8 cellular contexts compared by ENCODE assay signal in genomic region chr12:53179694-53180269, GRCh38. TPM values are rescaled to one million over a fixed set of nuclear protein-coding genes. Genes with fewer than 3 reads are reported as not detected.
A peak's percentile ranks its signal among the peaks of the same experiment; 100 is the strongest.
DNase-seq lines count a peak whose midpoint lies in the region; ATAC-seq and TF ChIP-seq lines count a peak whose summit lies in the region.

No MANE protein-coding gene starts in this region.

- peaks cover 17% of the 10 kb centered on the region for H3K36me3 Mint-ChIP-seq in natural killer cell treated with Interleukin-12 subunit alpha and Interleukin-12 subunit beta and Interleukin-15 and Interleukin-18, amount 100 ng/mL, for 72 hours

- ATAC-seq in HG02678 (IDR thresholded peaks at IDR 0.05; ENCODE audit: unreplicated experiment) (peak; percentile 4), Panc1 (peak; percentile 54)
- peak; percentile 38 to 45 for ATAC-seq in natural killer cell treated with Interleukin-12 subunit alpha and Interleukin-12 subunit beta and Interleukin-15 and Interleukin-18, amount 100 ng/mL, for 72 hours

- H3K27me3 ChIP-seq in Panc1 (ENCODE audit: control insufficient read depth, insufficient read depth, low read length), result no peaks in the 10 kb centered on the region

- no peaks in the 10 kb centered on the region for H3K27me3 Mint-ChIP-seq in natural killer cell treated with Interleukin-12 subunit alpha and Interleukin-12 subunit beta and Interleukin-15 and Interleukin-18, amount 100 ng/mL, for 72 hours

- H3K4me1 ChIP-seq in Panc1 (ENCODE audit: control insufficient read depth, insufficient read depth, low read length), result peaks cover 37% of the 10 kb centered on the region

- intact Hi-C loops in Panc1 (cut with micrococcal nuclease; ENCODE audit: unreplicated experiment), result no loop called here

- CTCF ChIA-PET in Panc1 (lab: Charles Lee), result interaction anchor here (0.6 to 0.7 kb wide), 2 partner anchors 27 to 46 kb away, joined by 3 read pairs; partner anchors contain the start of gene ITGB7

- in situ Hi-C loops in Panc1 (cut with HindIII; ENCODE audit: low pct_unique_long_range_greater_than_20kb, low sequenced_read_pairs), result no loop called here

- H3K27ac Mint-ChIP-seq in natural killer cell treated with Interleukin-12 subunit alpha and Interleukin-12 subunit beta and Interleukin-15 and Interleukin-18, amount 100 ng/mL, for 72 hours, result peak overlapping the region; percentile 90 to 97

- H3K36me3 ChIP-seq in Panc1 (ENCODE audit: control insufficient read depth, insufficient read depth, low read length), result no peaks in the 10 kb centered on the region; the same call in 1 of the 2 replicates

- peak overlapping the region; percentile 92 for H3K4me3 Mint-ChIP-seq in natural killer cell treated with Interleukin-12 subunit alpha and Interleukin-12 subunit beta and Interleukin-15 and Interleukin-18, amount 100 ng/mL, for 72 hours

- no peaks in the 10 kb centered on the region for H3K9me3 ChIP-seq in Panc1 (ENCODE audit: control insufficient read depth, insufficient read depth, low read depth, low read length)

- DNase-seq in NCI-H345 (lab: John Stamatoyannopoulos, UW) (peak; percentile 22), NCI-H345 treated with DMSO at 0.1 percent for 48 hours (lab: John Stamatoyannopoulos, UW; ENCODE audit: unreplicated experiment) (no peak), Panc1 (ENCODE audit: low read depth, low spot score) (no peak), epithelial cell of prostate (ENCODE audit: low read depth, low spot score) (no peak), islet precursor cell (no peak)
- peak; percentile 68 for DNase-seq in natural killer cell treated with Interleukin-12 subunit alpha and Interleukin-12 subunit beta and Interleukin-15 and Interleukin-18, amount 100 ng/mL, for 72 hours (ENCODE audit: low spot score)
- no peak for DNase-seq in effector CD8-positive, alpha-beta T cell (lab: John Stamatoyannopoulos, UW)

- peaks cover 49 to 52% of the 10 kb centered on the region in 2 donors for H3K4me1 Mint-ChIP-seq in natural killer cell treated with Interleukin-12 subunit alpha and Interleukin-12 subunit beta and Interleukin-15 and Interleukin-18, amount 100 ng/mL, for 72 hours (ENCODE audit: low read depth in 2 of 2)

- TF ChIP-seq CTCF in Panc1 (IDR thresholded peaks at IDR 0.05), result no peak

- no peaks in the 10 kb centered on the region for H3K9me3 Mint-ChIP-seq in natural killer cell treated with Interleukin-12 subunit alpha and Interleukin-12 subunit beta and Interleukin-15 and Interleukin-18, amount 100 ng/mL, for 72 hours

- peak overlapping the region; percentile 70 to 74 for H3K4me3 ChIP-seq in Panc1 (ENCODE audit: low read depth in 2 of 2, low read length in 2 of 2)

- BruUV-seq in Panc1 (replicated peaks; lab: Mats Ljungman, UMichigan), result no TSS peak

- POLR2A ChIA-PET in Panc1 (lab: Charles Lee), result interaction anchor here (0.6 to 1.1 kb wide), 5 partner anchors 40 to 200 kb away, joined by 3 to 17 read pairs (median 4); partner anchors contain the start of gene SPRYD3

- H3K27ac ChIP-seq in Panc1 (ENCODE audit: low read length) (peak overlapping the region; percentile 98), epithelial cell of prostate (peak overlapping the region; percentile 88)

RNA-seq across cellular contexts. Expression of gene ZNF740, which starts 0.7 kb away (rescaled TPM):
- total RNA-seq in Panc1 (2021; ENCODE audit: unreplicated experiment), result 46.8 TPM
- polyA plus RNA-seq in Panc1 (2012; ENCODE audit: insufficient read length), result 29.9 TPM
- total RNA-seq in natural killer cell treated with Interleukin-12 subunit alpha and Interleukin-12 subunit beta and Interleukin-15 and Interleukin-18, amount 100 ng/mL, for 72 hours, result 10 to 100 TPM; 34.6 to 53.1 TPM

RNA-seq across cellular contexts. Expression of gene CSAD, which starts 0.9 kb away (rescaled TPM):
- 15.4 TPM for total RNA-seq in Panc1 (2021; ENCODE audit: unreplicated experiment)
- polyA plus RNA-seq in Panc1 (2012; ENCODE audit: insufficient read length), result 12.5 TPM
- 10 to 100 TPM; 26.0 to 43.2 TPM for total RNA-seq in natural killer cell treated with Interleukin-12 subunit alpha and Interleukin-12 subunit beta and Interleukin-15 and Interleukin-18, amount 100 ng/mL, for 72 hours

RNA-seq across cellular contexts. Expression of gene ITGB7, which starts 27.3 kb away (rescaled TPM):
- total RNA-seq in Panc1 (2021; ENCODE audit: unreplicated experiment), result 0.98 TPM
- polyA plus RNA-seq in Panc1 (2012; ENCODE audit: insufficient read length), result not detected
- total RNA-seq in natural killer cell treated with Interleukin-12 subunit alpha and Interleukin-12 subunit beta and Interleukin-15 and Interleukin-18, amount 100 ng/mL, for 72 hours, result 10 to 100 TPM; 53.0 to 81.0 TPM

RNA-seq across cellular contexts. Expression of gene RARG, which starts 52.2 kb away (rescaled TPM):
- total RNA-seq in Panc1 (2021; ENCODE audit: unreplicated experiment), result 41.2 TPM
- 40.7 TPM for polyA plus RNA-seq in Panc1 (2012; ENCODE audit: insufficient read length)
- total RNA-seq in natural killer cell treated with Interleukin-12 subunit alpha and Interleukin-12 subunit beta and Interleukin-15 and Interleukin-18, amount 100 ng/mL, for 72 hours, result 10 to 100 TPM in 1 of 2 donors, 1 to 10 TPM in 1; 5.8 to 13.3 TPM

Comparison
In these comparisons a context has a peak if more than half of its experiments do, and no peak if none do; other contexts are left out.
1. DNase-seq: peak in NCI-H345 (single experiment) and natural killer cell treated with Interleukin-12 subunit alpha and Interleukin-12 subunit beta and Interleukin-15 and Interleukin-18, amount 100 ng/mL, for 72 hours (single experiment); none in NCI-H345 treated with DMSO at 0.1 percent for 48 hours (single experiment), Panc1 (single experiment), epithelial cell of prostate (single experiment), islet precursor cell (single experiment) and effector CD8-positive, alpha-beta T cell (single experiment).
2. ATAC-seq: peak in every context shown above with its lines; median percentile 54 in Panc1; 42 in natural killer cell treated with Interleukin-12 subunit alpha and Interleukin-12 subunit beta and Interleukin-15 and Interleukin-18, amount 100 ng/mL, for 72 hours; 4 in HG02678.
3. RNA of gene ITGB7, which starts 27.3 kb away (total RNA-seq): 53.0 to 81.0 TPM in natural killer cell treated with Interleukin-12 subunit alpha and Interleukin-12 subunit beta and Interleukin-15 and Interleukin-18, amount 100 ng/mL, for 72 hours; 0.98 TPM in Panc1 (single experiment); every median in the first group is over 10 times any median in the second.